8 cellular contexts compared by ENCODE assay signal in the genomic region with DNA sequence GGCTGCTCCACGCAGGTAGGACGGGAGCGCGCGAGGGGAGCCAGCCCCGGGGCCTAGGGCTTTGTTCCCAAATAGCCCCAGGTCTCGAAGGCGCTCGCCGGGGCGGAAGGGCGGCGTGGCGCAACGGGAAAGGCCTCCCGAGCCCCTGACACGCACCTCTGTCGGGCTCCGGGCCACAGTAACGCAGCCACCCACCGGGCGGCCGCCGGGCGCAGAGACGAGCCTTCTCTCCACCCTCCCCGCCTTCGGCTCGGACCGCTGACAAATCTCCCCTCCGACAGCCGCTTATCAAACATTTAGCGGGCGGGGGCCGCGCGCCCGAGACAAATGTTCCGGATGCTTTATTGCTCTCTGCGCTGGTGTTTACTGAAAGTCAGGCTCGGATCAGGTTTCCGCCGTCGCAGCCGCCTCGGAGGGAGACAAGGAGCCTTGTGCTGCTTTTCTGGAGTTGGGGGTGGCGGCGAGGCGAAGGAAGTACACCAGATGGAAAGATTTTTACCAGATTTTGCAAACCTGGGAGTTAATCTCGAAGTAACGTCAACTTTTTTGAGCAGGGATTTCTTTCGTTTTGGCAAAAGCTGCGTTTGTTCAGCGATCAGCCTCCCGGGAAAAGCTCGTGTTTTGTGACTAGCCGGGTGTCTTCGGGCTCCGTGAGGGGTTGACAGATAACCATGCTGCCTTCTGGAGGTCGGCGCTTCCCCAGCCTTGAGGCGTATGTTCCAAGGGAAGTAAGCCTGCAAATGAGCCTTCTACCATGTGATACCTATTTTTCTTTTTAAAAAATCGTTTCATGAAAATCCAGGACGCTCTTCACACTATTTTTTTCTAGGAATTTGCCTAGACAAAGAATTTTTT. TPM values are rescaled to one million over a fixed set of nuclear protein-coding genes. Genes with fewer than 3 reads are reported as not detected.
A peak's percentile ranks its signal among the peaks of the same experiment; 100 is the strongest.
DNase-seq lines count a peak whose midpoint lies in the region; ATAC-seq and TF ChIP-seq lines count a peak whose summit lies in the region.

No MANE protein-coding gene starts in this region.

- H3K4me3 ChIP-seq in Caco-2 (ENCODE audit: low read depth, low read length), result peak overlapping the region; percentile 95

- H3K9me3 Mint-ChIP-seq in Caco-2 (ENCODE audit: unreplicated experiment) (no peaks in the 10 kb centered on the region), osteocyte (ENCODE audit: unreplicated experiment) (no peaks in the 10 kb centered on the region)
- no peaks in the 10 kb centered on the region for H3K9me3 Mint-ChIP-seq in activated naive CD4-positive, alpha-beta T cell treated with anti-CD3 and anti-CD28 coated beads, Interleukin-2, amount 50 U/mL, for 24 hours

- BruUV-seq in Caco-2 (replicated peaks; lab: Mats Ljungman, UMichigan), result no TSS peak

- H3K36me3 Mint-ChIP-seq in Caco-2 (ENCODE audit: insufficient read depth, unreplicated experiment), result peaks cover 28% of the 10 kb centered on the region
- H3K36me3 Mint-ChIP-seq in activated naive CD4-positive, alpha-beta T cell treated with anti-CD3 and anti-CD28 coated beads, Interleukin-2, amount 50 U/mL, for 24 hours, result peaks cover 3% of the 10 kb centered on the region
- peaks cover 41% of the 10 kb centered on the region for H3K36me3 Mint-ChIP-seq in osteocyte (ENCODE audit: unreplicated experiment)

- H3K27me3 Mint-ChIP-seq in Caco-2 (ENCODE audit: insufficient read depth, unreplicated experiment) (no peaks in the 10 kb centered on the region), osteocyte (ENCODE audit: unreplicated experiment) (no peaks in the 10 kb centered on the region)
- H3K27me3 Mint-ChIP-seq in activated naive CD4-positive, alpha-beta T cell treated with anti-CD3 and anti-CD28 coated beads, Interleukin-2, amount 50 U/mL, for 24 hours, result no peaks in the 10 kb centered on the region

- POLR2A ChIA-PET in Caco-2 (lab: Charles Lee), result interaction anchor here (0.6 kb wide), 2 partner anchors 24 to 140 kb away, joined by 3 to 4 read pairs; no protein-coding TSS in a partner anchor

- peak; percentile 33 for ATAC-seq in GM19452 (IDR thresholded peaks at IDR 0.05; ENCODE audit: unreplicated experiment)
- peak; percentile 26 for ATAC-seq in HG03460 (IDR thresholded peaks at IDR 0.05; ENCODE audit: unreplicated experiment)
- peak; percentile 9 for ATAC-seq in Right ventricle myocardium inferior

- H3K27ac Mint-ChIP-seq in Caco-2 (ENCODE audit: unreplicated experiment), result peak overlapping the region; percentile 87
- H3K27ac Mint-ChIP-seq in activated naive CD4-positive, alpha-beta T cell treated with anti-CD3 and anti-CD28 coated beads, Interleukin-2, amount 50 U/mL, for 24 hours, result peak overlapping the region; percentile 92
- H3K27ac Mint-ChIP-seq in osteocyte (ENCODE audit: unreplicated experiment), result peak overlapping the region; percentile 99

- peaks cover 14% of the 10 kb centered on the region for H3K4me1 ChIP-seq in Caco-2

- CTCF ChIA-PET in Caco-2 (lab: Charles Lee), result no interaction called here

- H3K36me3 ChIP-seq in Caco-2 (ENCODE audit: control insufficient read depth, insufficient read depth, low read length), result no peaks in the 10 kb centered on the region

- TF ChIP-seq CTCF in Caco-2 (IDR thresholded peaks at IDR 0.05; ENCODE audit: insufficient read depth in 1 of 2, low read depth in 1 of 2, low read length in 1 of 2, severe bottlenecking in 1 of 2, unreplicated experiment in 1 of 2), result no peak
- TF ChIP-seq CTCF in osteocyte (IDR thresholded peaks at IDR 0.05), result no peak

- no peaks in the 10 kb centered on the region for H3K27me3 ChIP-seq in Caco-2 (replicated peaks; ENCODE audit: control insufficient read depth, insufficient read depth, low read length)

- H3K9me3 ChIP-seq in Caco-2, result no peaks in the 10 kb centered on the region

- peak overlapping the region; percentile 82 for H3K4me3 Mint-ChIP-seq in Caco-2 (ENCODE audit: unreplicated experiment)
- H3K4me3 Mint-ChIP-seq in activated naive CD4-positive, alpha-beta T cell treated with anti-CD3 and anti-CD28 coated beads, Interleukin-2, amount 50 U/mL, for 24 hours, result peak overlapping the region; percentile 98
- peak overlapping the region; percentile 99 for H3K4me3 Mint-ChIP-seq in osteocyte (ENCODE audit: unreplicated experiment)

- intact Hi-C loops in Caco-2 (cut with micrococcal nuclease; ENCODE audit: unreplicated experiment), result loop anchor here (2.0 to 10.0 kb wide), 5 partner anchors 72 to 1592 kb away; partner anchors contain the start of gene RIOK2
- intact Hi-C loops in Right ventricle myocardium inferior (cut with DNase I), result loop anchor here (5.0 to 10.0 kb wide), 4 partner anchors 153 to 1967 kb away; partner anchors contain the start of genes CHD1, ERAP1 and RIOK2

- DNase-seq in Caco-2, result peak; percentile 77 to 78
- peak; percentile 78 for DNase-seq in RPMI8226
- DNase-seq in Right ventricle myocardium inferior (ENCODE audit: missing footprints), result peak; percentile 77
- peak; percentile 84 for DNase-seq in osteocyte (ENCODE audit: extremely low spot score, unreplicated experiment)
- DNase-seq in 8988T, result no peak

- H3K4me1 Mint-ChIP-seq in Caco-2 (ENCODE audit: low read depth, unreplicated experiment) (peaks cover 9% of the 10 kb centered on the region), osteocyte (ENCODE audit: unreplicated experiment) (peaks cover 53% of the 10 kb centered on the region)
- peaks cover 65% of the 10 kb centered on the region for H3K4me1 Mint-ChIP-seq in activated naive CD4-positive, alpha-beta T cell treated with anti-CD3 and anti-CD28 coated beads, Interleukin-2, amount 50 U/mL, for 24 hours

RNA-seq across cellular contexts. Expression of gene RGMB, which starts 1.0 kb away (rescaled TPM):
- total RNA-seq in Caco-2 (2022), result 16.4 and 17.8 TPM in 2 replicates
- total RNA-seq in Right ventricle myocardium inferior, result 15.4 TPM
- 111 and 116 TPM in 2 replicates for total RNA-seq in osteocyte
